In genomic region chr20:53947501-53948195, GRCh38 we compare ENCODE assay signal across 17 cellular contexts.
A peak's percentile ranks its signal among the peaks of the same experiment; 100 is the strongest.
DNase-seq lines count a peak whose midpoint lies in the region; ATAC-seq, FAIRE-seq and TF ChIP-seq lines count a peak whose summit lies in the region.
"Had no signal": no experiment of that assay in that cellular context is flagged by ENCODE, and none has a peak within 500 bp of the region (broad histone marks: within the 10 kb centered on the region; RNA-seq: fewer than 3 reads in every experiment).

No MANE protein-coding gene starts in this region.

- no peaks in the 10 kb centered on the region for H3K79me2 ChIP-seq in K562 (ENCODE audit: control insufficient read depth, insufficient read depth, low read length)

- no peak for TF ChIP-seq CTCF in K562 (IDR thresholded peaks at IDR 0.05 in 2 of 3, conservative IDR thresholded peaks at IDR 0.05 in 1 of 3; ENCODE audit: insufficient read depth in 2 of 3, low read depth in 1 of 3, low read length in 3 of 3)

- no peak for ATAC-seq in K562

- H3K4me3 Mint-ChIP-seq in CD4-positive, alpha-beta memory T cell, result no peak overlapping the region
- H3K4me3 Mint-ChIP-seq: CD14-positive monocyte had no signal

- TF ChIP-seq EP300 in K562 (IDR thresholded peaks at IDR 0.05; ENCODE audit: low read length), result no peak

- no peak overlapping the region for H2BK120ac ChIP-seq in neuronal stem cell (ENCODE audit: low read depth, low read length)

- DNase-seq in CD4-positive, alpha-beta memory T cell, result no peak
- DNase-seq in HTR-8/SVneo (ENCODE audit: insufficient read length, low spot score) (no peak), K562 (ENCODE audit: extremely low read depth in 1 of 4, low spot score in 3 of 4) (no peak), neuronal stem cell (ENCODE audit: low spot score) (no peak), mucosa of gallbladder (ENCODE audit: low spot score) (no peak), pons (ENCODE audit: low spot score) (no peak), GOT3 (lab: John Stamatoyannopoulos, UW) (no peak)
- DNase-seq: ACHN, AML-193, GM23248, KG1, NCI-H1436, NCI-H2029, NCI-H2171 treated with DMSO at 0.1 percent for 48 hours, NCI-H748 treated with DMSO at 0.1 percent for 48 hours, SJCRH30 had no signal

- CTCF ChIA-PET in CD4-positive, alpha-beta memory T cell (lab: Charles Lee; ENCODE audit: partially characterized antibody), result interaction anchor here (1.4 kb wide), 2 partner anchors 10 to 535 kb away, joined by 3 to 4 read pairs; no protein-coding TSS in a partner anchor
- CTCF ChIA-PET in K562 (lab: Yijun Ruan, JAX; ENCODE audit: low intra/inter-chr PET ratio), result no interaction called here

- H3K27ac Mint-ChIP-seq in CD4-positive, alpha-beta memory T cell, result peak overlapping the region; percentile 71 to 100 (median 99)

- H3K4me1 ChIP-seq in CD4-positive, alpha-beta memory T cell (ENCODE audit: insufficient read depth, low read length), result peaks cover 39% of the 10 kb centered on the region
- peaks cover 0 to 11% of the 10 kb centered on the region in 2 experiments; a peak in 2 of 5 replicates for H3K4me1 ChIP-seq in K562 (replicated peaks in 1 of 2; ENCODE audit: control insufficient read depth in 2 of 2, insufficient read depth in 2 of 2, low read length in 2 of 2)
- H3K4me1 ChIP-seq in neuronal stem cell (ENCODE audit: control insufficient read depth in 2 of 2, insufficient read depth in 1 of 2, low read depth in 1 of 2, low read length in 2 of 2), result peaks cover 6 to 10% of the 10 kb centered on the region in 2 donors

- no peak overlapping the region for H3K9ac ChIP-seq in K562 (ENCODE audit: insufficient read depth in 1 of 2, low read depth in 2 of 2, low read length in 2 of 2)
- H3K9ac ChIP-seq in neuronal stem cell (ENCODE audit: low read depth, low read length, poor library complexity), result no peak overlapping the region

- intact Hi-C loops in CD4-positive, alpha-beta memory T cell (cut with micrococcal nuclease), result loop anchor here (5.0 to 10.0 kb wide), 3 partner anchors 115 to 975 kb away; partner anchors contain the start of gene TSHZ2
- intact Hi-C loops in K562 (cut with micrococcal nuclease), result loop anchor here (10.0 kb wide), 1 partner anchor 743 kb away; no protein-coding TSS in a partner anchor

- in situ Hi-C loops in K562 (cut with MboI), result no loop called here

- H3K23ac ChIP-seq in neuronal stem cell (ENCODE audit: low read depth, low read length, poor library complexity), result no peak overlapping the region

- H3K27ac ChIP-seq in CD4-positive, alpha-beta memory T cell (ENCODE audit: low read depth, low read length), result peak overlapping the region; percentile 78
- H3K27ac ChIP-seq in K562 (ENCODE audit: extremely low read depth, low read depth, low read length) (no peak overlapping the region), neuronal stem cell (replicated peaks; ENCODE audit: low read length) (no peak overlapping the region)
- H3K27ac ChIP-seq: SJCRH30 had no signal

- POLR2A ChIA-PET in CD4-positive, alpha-beta memory T cell (lab: Charles Lee; ENCODE audit: partially characterized antibody), result interaction anchor here (1.0 to 1.1 kb wide), 2 partner anchors 13 to 368 kb away, joined by 3 to 4 read pairs; no protein-coding TSS in a partner anchor
- POLR2A ChIA-PET in K562 (lab: Yijun Ruan, JAX), result interaction anchor here (1.0 kb wide), 1 partner anchor 11 kb away, joined by 3 read pairs; no protein-coding TSS in a partner anchor

- peaks cover 0 to 10% (median under 1%) of the 10 kb centered on the region in 8 donors for H3K9me3 Mint-ChIP-seq in CD4-positive, alpha-beta memory T cell

- no peak overlapping the region for H3K4ac ChIP-seq in neuronal stem cell (ENCODE audit: low read length)

- peaks cover 0 to 4% of the 10 kb centered on the region in 2 donors for H3K36me3 Mint-ChIP-seq in CD4-positive, alpha-beta memory T cell

- peaks cover 28 to 48% (median 39%) of the 10 kb centered on the region in 4 donors for H3K4me1 Mint-ChIP-seq in CD4-positive, alpha-beta memory T cell

- H3K9me3 ChIP-seq in CD4-positive, alpha-beta memory T cell (ENCODE audit: control insufficient read depth in 1 of 2, low read length in 2 of 2), result no peaks in the 10 kb centered on the region
- H3K9me3 ChIP-seq in K562 (replicated peaks; ENCODE audit: control insufficient read depth, insufficient read depth, low read depth, low read length) (no peaks in the 10 kb centered on the region), neuronal stem cell (replicated peaks in 1 of 2; ENCODE audit: control insufficient read depth in 2 of 2, insufficient read depth in 1 of 2, low read depth in 1 of 2, low read length in 2 of 2) (peaks cover 2 to 3% of the 10 kb centered on the region in 2 donors)

- no peak overlapping the region for H3K14ac ChIP-seq in neuronal stem cell (ENCODE audit: low read length)

- no peak overlapping the region for H2BK12ac ChIP-seq in neuronal stem cell (ENCODE audit: low read length)

- FAIRE-seq in HTR-8/SVneo (lab: Jason Lieb, UNC) (peak; percentile 64), K562 (lab: Jason Lieb, UNC) (no peak)

- no peaks in the 10 kb centered on the region for H3K36me3 ChIP-seq in CD4-positive, alpha-beta memory T cell (ENCODE audit: insufficient read depth, low read length)
- H3K36me3 ChIP-seq in K562 (ENCODE audit: control insufficient read depth, insufficient read depth, low read length) (no peaks in the 10 kb centered on the region), neuronal stem cell (replicated peaks in 1 of 2; ENCODE audit: control insufficient read depth in 2 of 2, insufficient read depth in 2 of 2, low read length in 2 of 2) (no peaks in the 10 kb centered on the region)
- H3K36me3 ChIP-seq: SJCRH30 had no signal

- no peak overlapping the region for H2BK5ac ChIP-seq in neuronal stem cell (ENCODE audit: low read length)

- H3K79me1 ChIP-seq in neuronal stem cell (ENCODE audit: low read depth, low read length), result no peaks in the 10 kb centered on the region

- no peak overlapping the region for H4K8ac ChIP-seq in neuronal stem cell (ENCODE audit: low read depth, low read length)

- no peaks in the 10 kb centered on the region for H3K27me3 Mint-ChIP-seq in CD4-positive, alpha-beta memory T cell

- no peak overlapping the region for H2BK15ac ChIP-seq in neuronal stem cell (ENCODE audit: low read length)

- no peak for TF ChIP-seq POLR2A in K562 (conservative IDR thresholded peaks at IDR 0.05)

- H3K4me2 ChIP-seq in K562 (ENCODE audit: insufficient read depth, low read length) (no peak overlapping the region), neuronal stem cell (ENCODE audit: insufficient read depth, low read length, poor library complexity, severe bottlenecking) (no peak overlapping the region)

- H4K20me1 ChIP-seq in K562 (replicated peaks; ENCODE audit: control insufficient read depth, insufficient read depth, low read length), result no peaks in the 10 kb centered on the region

- H3K18ac ChIP-seq in neuronal stem cell (ENCODE audit: low read length), result peak overlapping the region; percentile 81

- H3K4me3 ChIP-seq in CD4-positive, alpha-beta memory T cell (ENCODE audit: low read length in 2 of 2), result no peak overlapping the region
- H3K4me3 ChIP-seq in K562, result no peak overlapping the region
- no peak overlapping the region for H3K4me3 ChIP-seq in neuronal stem cell (ENCODE audit: low read length in 2 of 2)
- H3K4me3 ChIP-seq: GM23248, SJCRH30 had no signal

- H3K27me3 ChIP-seq in CD4-positive, alpha-beta memory T cell (ENCODE audit: insufficient read depth, low read length), result no peaks in the 10 kb centered on the region
- H3K27me3 ChIP-seq in K562 (ENCODE audit: control insufficient read depth in 2 of 2, insufficient read depth in 2 of 2, low read length in 2 of 2) (no peaks in the 10 kb centered on the region), neuronal stem cell (ENCODE audit: control insufficient read depth in 3 of 3, insufficient read depth in 3 of 3, low read depth in 1 of 3, low read length in 3 of 3) (no peaks in the 10 kb centered on the region)
- H3K27me3 ChIP-seq: SJCRH30 had no signal

- H2AFZ ChIP-seq in K562 (ENCODE audit: low read depth, low read length) (no peak overlapping the region), neuronal stem cell (ENCODE audit: low read length) (no peak overlapping the region)
- H2AFZ ChIP-seq: GM23248 had no signal

- no peaks in the 10 kb centered on the region for H3K9me1 ChIP-seq in K562 (ENCODE audit: control insufficient read depth, insufficient read depth, low read length)

- no peak for TF ChIP-seq RAD21 in K562 (CRISPR knock-in tag; conservative IDR thresholded peaks at IDR 0.05 in 1 of 2, IDR thresholded peaks at IDR 0.05 in 1 of 2)

- H4K91ac ChIP-seq in neuronal stem cell (ENCODE audit: low read depth, low read length, poor library complexity), result no peak overlapping the region

- no TSS peak for BruUV-seq in K562 (replicated peaks; lab: Mats Ljungman, UMichigan)

- 27% methylated on average over 17 of the region's 17 CpGs for WGBS in K562 (ENCODE audit: insufficient coverage, low coverage, missing lambda C conversion rate)
- WGBS in neuronal stem cell (ENCODE audit: extremely low coverage in 2 of 2, insufficient read length in 2 of 2, insufficient replicate concordance in 1 of 2), 2 donors, result no CpG with 5 or more reads among the region's 17 CpGs

- H2AK5ac ChIP-seq in neuronal stem cell (ENCODE audit: low read depth, low read length), result no peak overlapping the region

TF ChIP-seq in K562, 482 proteins besides CTCF, POLR2A, EP300 and RAD21 (continues in another document):
- no peak for TF ChIP-seq PHB (CRISPR knock-in tag; IDR thresholded peaks at IDR 0.05)
- no peak for TF ChIP-seq ATF1 (CRISPR knock-in tag; IDR thresholded peaks at IDR 0.05)
- TF ChIP-seq ATF1 (tag; IDR thresholded peaks at IDR 0.05), result 0 out of 2 replicates have a peak, but pooled peaks have one; percentile 31
